Comparison of ENCODE assay signal across 8 cellular contexts in genomic region chr3:118882353-118882947, GRCh38.
DNase-seq lines count a peak whose midpoint lies in the region; ATAC-seq and TF ChIP-seq lines count a peak whose summit lies in the region.

No MANE protein-coding gene starts in this region.

- H3K27me3 ChIP-seq in mammary epithelial cell (ENCODE audit: insufficient read depth, low read length) = peaks cover 5% of the 10 kb centered on the region
- peaks cover 2% of the 10 kb centered on the region for H3K27me3 ChIP-seq in kidney epithelial cell (ENCODE audit: control insufficient read depth, insufficient read depth, low read length)

- intact Hi-C loops in mammary epithelial cell (cut with micrococcal nuclease) = loop anchor here (1.0 kb wide), 2 partner anchors 324 to 359 kb away; no protein-coding TSS in a partner anchor

- peak; percentile 57 for ATAC-seq in HG02571 (IDR thresholded peaks at IDR 0.05; ENCODE audit: unreplicated experiment)

- H3K9me3 ChIP-seq in mammary epithelial cell (replicated peaks; ENCODE audit: insufficient read depth, low read length) = no peaks in the 10 kb centered on the region

- CTCF ChIA-PET in mammary epithelial cell (lab: Charles Lee; ENCODE audit: low non-redundant PET) = interaction anchor here (0.5 to 1.0 kb wide), 6 partner anchors 89 to 1484 kb away, joined by 3 to 18 read pairs (median 6); no protein-coding TSS in a partner anchor

- TF ChIP-seq CTCF in VCaP (conservative IDR thresholded peaks at IDR 0.05) (peak; percentile 84), mammary epithelial cell (conservative IDR thresholded peaks at IDR 0.05 in 1 of 2, IDR thresholded peaks at IDR 0.05 in 1 of 2; ENCODE audit: extremely low read depth in 1 of 2, insufficient read depth in 1 of 2, low read depth in 1 of 2, low read length in 2 of 2) (peak; percentile 60 to 76), kidney epithelial cell (IDR thresholded peaks at IDR 0.05; ENCODE audit: insufficient read depth, low read length, poor library complexity, severe bottlenecking) (peak; percentile 67)

- WGBS in mammary epithelial cell (ENCODE audit: low coverage, missing lambda C conversion rate) = 70% methylated on average over 3 of the region's 3 CpGs

- H3K4me3 ChIP-seq in mammary epithelial cell (replicated peaks in 1 of 3; ENCODE audit: insufficient read depth in 1 of 3, low read depth in 2 of 3, low read length in 3 of 3) (no peak overlapping the region), kidney epithelial cell (ENCODE audit: low read depth, low read length) (no peak overlapping the region)

- in situ Hi-C loops in mammary epithelial cell (cut with MboI; ENCODE audit: low sequenced_read_pairs in 2 of 2) = loop anchor here (5.0 to 25.0 kb wide), 5 partner anchors 202 to 805 kb away; partner anchors contain the start of genes B4GALT4 (in 2 of the 2) and COX17 (in 1 of the 2)

- H4K20me1 ChIP-seq in mammary epithelial cell (ENCODE audit: insufficient read depth, low read length) = no peaks in the 10 kb centered on the region

- no peak overlapping the region for H3K4me2 ChIP-seq in mammary epithelial cell (ENCODE audit: insufficient read depth, low read depth, low read length)

- H3K27ac ChIP-seq in VCaP (no peak overlapping the region), mammary epithelial cell (ENCODE audit: insufficient read depth, low read depth, low read length) (no peak overlapping the region)

- no peak overlapping the region for H3K9ac ChIP-seq in mammary epithelial cell (ENCODE audit: insufficient read depth, low read length)

- DNase-seq in DMS79 treated with DMSO at 0.1 percent for 48 hours (lab: John Stamatoyannopoulos, UW) (peak; percentile 45), DMS79 (lab: John Stamatoyannopoulos, UW) (no peak), NCI-H187 treated with DMSO at 0.1 percent for 48 hours (lab: John Stamatoyannopoulos, UW) (peak; percentile 26), mammary epithelial cell (peak; percentile 44), kidney epithelial cell (ENCODE audit: low read depth) (peak; percentile 12)
- DNase-seq in stimulated activated CD4-positive, alpha-beta T cell treated with anti-CD3 and anti-CD28 coated beads, Interleukin-2, amount 100 ng/mL, for 48 hours = peak; percentile 64 to 72

- dilution Hi-C loops in mammary epithelial cell (cut with HindIII; ENCODE audit: low sequenced_read_pairs) = no loop called here

- H2AFZ ChIP-seq in mammary epithelial cell (ENCODE audit: low read depth, low read length) = no peak overlapping the region

- H3K79me2 ChIP-seq in mammary epithelial cell (ENCODE audit: insufficient read depth, low read length) = no peaks in the 10 kb centered on the region

- BruUV-seq in mammary epithelial cell (replicated peaks; lab: Mats Ljungman, UMichigan) = no TSS peak

- no peaks in the 10 kb centered on the region for H3K36me3 ChIP-seq in mammary epithelial cell (ENCODE audit: insufficient read depth, low read length)
- no peaks in the 10 kb centered on the region for H3K36me3 ChIP-seq in kidney epithelial cell (ENCODE audit: control insufficient read depth, insufficient read depth, low read length)

- no peaks in the 10 kb centered on the region for H3K4me1 ChIP-seq in mammary epithelial cell (ENCODE audit: insufficient read depth, low read length)
